ENCODE assay signal across 11 cellular contexts in genomic region chr2:119408221-119408619, GRCh38. TPM values are rescaled to one million over a fixed set of nuclear protein-coding genes. Genes with fewer than 3 reads are reported as not detected.
A peak's percentile ranks its signal among the peaks of the same experiment; 100 is the strongest.
DNase-seq lines count a peak whose midpoint lies in the region; ATAC-seq and TF ChIP-seq lines count a peak whose summit lies in the region.
"Had no signal": no experiment of that assay in that cellular context is flagged by ENCODE, and none has a peak within 500 bp of the region (broad histone marks: within the 10 kb centered on the region; RNA-seq: fewer than 3 reads in every experiment).

No MANE protein-coding gene starts in this region.

- H3K27ac ChIP-seq in heart right ventricle (peak overlapping the region in 1 of 10 donors; percentile 16), ovary (no peak overlapping the region)

- no peak for TF ChIP-seq CTCF in heart right ventricle (IDR thresholded peaks at IDR 0.05)
- no peak for TF ChIP-seq CTCF in ovary (IDR thresholded peaks at IDR 0.05)

- WGBS in heart right ventricle, 2 donors: 66 to 68% methylated on average over 5 of the region's 5 CpGs
- WGBS in ovary, 3 donors: 63 to 66% (median 64%) methylated on average over 5 of the region's 5 CpGs

- H3K36me3 ChIP-seq in heart right ventricle (no peaks in the 10 kb centered on the region), ovary (no peaks in the 10 kb centered on the region)

- no peak for TF ChIP-seq EP300 in ovary (IDR thresholded peaks at IDR 0.05)

- no peaks in the 10 kb centered on the region for H3K27me3 ChIP-seq in heart right ventricle
- no peaks in the 10 kb centered on the region for H3K27me3 ChIP-seq in ovary

- peaks cover 0 to 5% (median 0%) of the 10 kb centered on the region in 11 donors for H3K9me3 ChIP-seq in heart right ventricle
- no peaks in the 10 kb centered on the region for H3K9me3 ChIP-seq in ovary

- intact Hi-C loops in heart right ventricle (cut with DNase I): loop anchor here in 9 of 10 donors (5.0 to 10.0 kb wide), 6 partner anchors 69 to 254 kb away; no protein-coding TSS in a partner anchor
- intact Hi-C loops in sciatic nerve (cut with DNase I): loop anchor here (5.0 kb wide), 1 partner anchor 69 kb away; no protein-coding TSS in a partner anchor
- intact Hi-C loops in ovary (cut with DNase I): loop anchor here in 2 of 4 donors (5.0 to 10.0 kb wide), 3 partner anchors 69 to 257 kb away; no protein-coding TSS in a partner anchor

- ATAC-seq in GM18907 (IDR thresholded peaks at IDR 0.05; ENCODE audit: unreplicated experiment) (peak; percentile 32), heart right ventricle (peak in 5 of 8 donors; percentile 36 to 55 (median 50)), sciatic nerve (peak; percentile 58), GM21825 (IDR thresholded peaks at IDR 0.05; ENCODE audit: unreplicated experiment) (no peak)

- no peak for TF ChIP-seq POLR2A in ovary (IDR thresholded peaks at IDR 0.05)

- peak; percentile 44 for DNase-seq in NCI-H2029 treated with DMSO at 0.1 percent for 48 hours (lab: John Stamatoyannopoulos, UW)
- DNase-seq in heart right ventricle: no peak
- DNase-seq in sciatic nerve (ENCODE audit: low spot score): no peak
- no peak for DNase-seq in NCI-H510A treated with DMSO at 0.1 percent for 48 hours (lab: John Stamatoyannopoulos, UW)
- DNase-seq in ovary: no peak
- DNase-seq: activated effector memory CD4-positive, alpha-beta T cell treated with anti-CD3 and anti-CD28 coated beads, Interleukin-2, amount 50 U/mL, for 16 hours; SHP77 treated with DMSO at 0.1 percent for 48 hours had no signal

- H3K4me3 ChIP-seq in heart right ventricle (no peak overlapping the region), ovary (no peak overlapping the region)

- H3K4me1 ChIP-seq in heart right ventricle: peaks cover 0 to 8% (median 0%) of the 10 kb centered on the region in 9 donors
- H3K4me1 ChIP-seq in ovary (ENCODE audit: insufficient read depth): peaks cover 3% of the 10 kb centered on the region

RNA-seq across cellular contexts. Expression of gene TMEM37, which starts 23.4 kb away (rescaled TPM):
- total RNA-seq in heart right ventricle (1 to 10 TPM in 8 of 10 donors, under 1 TPM in 2; 0.32 to 4.7 (median 2.2) TPM), sciatic nerve (7.1 TPM), ovary (10 to 100 TPM in 6 of 7 donors, 1 to 10 TPM in 1; 9.5 to 32.5 (median 17.4) TPM)
- polyA plus RNA-seq in heart right ventricle (1 to 10 TPM in 1 of 2 donors, under 1 TPM in 1; 0.78 to 1.2 TPM), ovary (10 to 100 TPM; 18.1 to 18.6 TPM)
- total RNA-seq: activated CD8-positive, alpha-beta T cell treated with anti-CD3 and anti-CD28 coated beads for 36 hours had no signal
- polyA plus RNA-seq: CD4-positive, alpha-beta memory T cell had no signal

RNA-seq across cellular contexts. Expression of gene DBI, which starts 41.4 kb away (rescaled TPM):
- 100 to 1,000 TPM; 195 to 383 (median 253) TPM for total RNA-seq in heart right ventricle
- polyA plus RNA-seq in heart right ventricle: 100 to 1,000 TPM; 473 to 502 TPM
- total RNA-seq in sciatic nerve: 105 TPM
- total RNA-seq in ovary: 10 to 100 TPM; 35.5 to 90.2 (median 49.7) TPM
- 100 to 1,000 TPM; 111 to 243 TPM for polyA plus RNA-seq in ovary

RNA-seq across cellular contexts. Expression of gene C2orf76, which starts 41.6 kb away (rescaled TPM):
- total RNA-seq in heart right ventricle (1 to 10 TPM; 5.1 to 9.9 (median 8.2) TPM), sciatic nerve (17.6 TPM), ovary (10 to 100 TPM; 12.0 to 16.7 (median 13.2) TPM)
- polyA plus RNA-seq in heart right ventricle (10 to 100 TPM; 11.9 to 12.2 TPM), ovary (10 to 100 TPM; 18.9 to 24.1 TPM)
